In the genomic region with DNA sequence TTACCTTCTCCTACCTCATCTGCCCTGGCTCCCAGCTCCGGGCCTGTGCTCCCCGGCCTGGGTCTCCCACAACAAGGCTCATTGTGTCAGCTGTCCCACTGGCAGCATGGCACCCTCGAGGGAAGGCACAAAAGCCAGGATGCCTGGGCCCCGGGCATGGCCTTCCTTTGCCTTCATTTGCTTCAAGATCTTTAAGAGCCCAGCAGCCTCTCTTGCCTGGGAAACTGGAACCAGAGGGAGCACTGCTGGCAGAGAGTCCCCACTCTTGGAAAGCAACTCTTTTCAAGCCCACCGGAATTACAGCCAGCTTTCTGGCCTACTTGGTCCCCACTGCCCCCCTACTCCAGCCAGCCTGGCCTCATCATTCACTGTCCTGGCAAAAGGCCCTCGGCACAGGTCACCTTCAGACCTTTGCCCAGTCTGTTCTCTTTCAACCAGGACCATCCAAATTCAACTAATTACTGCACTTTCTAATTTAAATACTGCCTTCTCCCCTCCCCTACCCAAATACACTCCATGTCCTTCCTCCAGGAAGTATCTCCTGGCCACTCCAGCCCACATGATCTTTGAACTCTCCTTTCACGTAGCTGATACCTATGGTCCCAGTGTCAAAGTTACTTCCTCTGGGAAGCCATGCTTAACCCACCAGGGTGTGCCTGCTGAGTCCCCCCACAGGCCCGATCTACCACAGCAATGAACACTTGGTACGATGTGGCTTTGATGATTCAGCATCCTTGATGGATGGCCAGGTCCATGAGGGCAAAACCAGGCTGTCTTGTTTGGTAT, we compare ENCODE assay signal across 2 cellular contexts.
TF ChIP-seq lines count a peak whose summit lies in the region.

No MANE protein-coding gene starts in this region.

TF ChIP-seq in GM23338, 12 proteins besides CTCF, POLR2A, EP300 and RAD21:
- TF ChIP-seq EZH2 (IDR thresholded peaks at IDR 0.05; ENCODE audit: low read depth, unreplicated experiment) (no peak), POLR2AphosphoS5 (IDR thresholded peaks at IDR 0.05; ENCODE audit: low read depth) (no peak), JUNB (IDR thresholded peaks at IDR 0.05; ENCODE audit: unreplicated experiment) (no peak), EZH2phosphoT487 (IDR thresholded peaks at IDR 0.05; ENCODE audit: unreplicated experiment) (no peak), ZNF114 (CRISPR knock-in tag; IDR thresholded peaks at IDR 0.05) (no peak), ZNF331 (CRISPR knock-in tag; IDR thresholded peaks at IDR 0.05; ENCODE audit: low read depth) (no peak), NANOG (IDR thresholded peaks at IDR 0.05; ENCODE audit: borderline replicate concordance) (no peak), STAT1 (IDR thresholded peaks at IDR 0.05; ENCODE audit: unreplicated experiment) (no peak), CREB1 (CRISPR knock-in tag; IDR thresholded peaks at IDR 0.05; ENCODE audit: low read depth) (no peak)
- TF ChIP-seq, protein P1, sequence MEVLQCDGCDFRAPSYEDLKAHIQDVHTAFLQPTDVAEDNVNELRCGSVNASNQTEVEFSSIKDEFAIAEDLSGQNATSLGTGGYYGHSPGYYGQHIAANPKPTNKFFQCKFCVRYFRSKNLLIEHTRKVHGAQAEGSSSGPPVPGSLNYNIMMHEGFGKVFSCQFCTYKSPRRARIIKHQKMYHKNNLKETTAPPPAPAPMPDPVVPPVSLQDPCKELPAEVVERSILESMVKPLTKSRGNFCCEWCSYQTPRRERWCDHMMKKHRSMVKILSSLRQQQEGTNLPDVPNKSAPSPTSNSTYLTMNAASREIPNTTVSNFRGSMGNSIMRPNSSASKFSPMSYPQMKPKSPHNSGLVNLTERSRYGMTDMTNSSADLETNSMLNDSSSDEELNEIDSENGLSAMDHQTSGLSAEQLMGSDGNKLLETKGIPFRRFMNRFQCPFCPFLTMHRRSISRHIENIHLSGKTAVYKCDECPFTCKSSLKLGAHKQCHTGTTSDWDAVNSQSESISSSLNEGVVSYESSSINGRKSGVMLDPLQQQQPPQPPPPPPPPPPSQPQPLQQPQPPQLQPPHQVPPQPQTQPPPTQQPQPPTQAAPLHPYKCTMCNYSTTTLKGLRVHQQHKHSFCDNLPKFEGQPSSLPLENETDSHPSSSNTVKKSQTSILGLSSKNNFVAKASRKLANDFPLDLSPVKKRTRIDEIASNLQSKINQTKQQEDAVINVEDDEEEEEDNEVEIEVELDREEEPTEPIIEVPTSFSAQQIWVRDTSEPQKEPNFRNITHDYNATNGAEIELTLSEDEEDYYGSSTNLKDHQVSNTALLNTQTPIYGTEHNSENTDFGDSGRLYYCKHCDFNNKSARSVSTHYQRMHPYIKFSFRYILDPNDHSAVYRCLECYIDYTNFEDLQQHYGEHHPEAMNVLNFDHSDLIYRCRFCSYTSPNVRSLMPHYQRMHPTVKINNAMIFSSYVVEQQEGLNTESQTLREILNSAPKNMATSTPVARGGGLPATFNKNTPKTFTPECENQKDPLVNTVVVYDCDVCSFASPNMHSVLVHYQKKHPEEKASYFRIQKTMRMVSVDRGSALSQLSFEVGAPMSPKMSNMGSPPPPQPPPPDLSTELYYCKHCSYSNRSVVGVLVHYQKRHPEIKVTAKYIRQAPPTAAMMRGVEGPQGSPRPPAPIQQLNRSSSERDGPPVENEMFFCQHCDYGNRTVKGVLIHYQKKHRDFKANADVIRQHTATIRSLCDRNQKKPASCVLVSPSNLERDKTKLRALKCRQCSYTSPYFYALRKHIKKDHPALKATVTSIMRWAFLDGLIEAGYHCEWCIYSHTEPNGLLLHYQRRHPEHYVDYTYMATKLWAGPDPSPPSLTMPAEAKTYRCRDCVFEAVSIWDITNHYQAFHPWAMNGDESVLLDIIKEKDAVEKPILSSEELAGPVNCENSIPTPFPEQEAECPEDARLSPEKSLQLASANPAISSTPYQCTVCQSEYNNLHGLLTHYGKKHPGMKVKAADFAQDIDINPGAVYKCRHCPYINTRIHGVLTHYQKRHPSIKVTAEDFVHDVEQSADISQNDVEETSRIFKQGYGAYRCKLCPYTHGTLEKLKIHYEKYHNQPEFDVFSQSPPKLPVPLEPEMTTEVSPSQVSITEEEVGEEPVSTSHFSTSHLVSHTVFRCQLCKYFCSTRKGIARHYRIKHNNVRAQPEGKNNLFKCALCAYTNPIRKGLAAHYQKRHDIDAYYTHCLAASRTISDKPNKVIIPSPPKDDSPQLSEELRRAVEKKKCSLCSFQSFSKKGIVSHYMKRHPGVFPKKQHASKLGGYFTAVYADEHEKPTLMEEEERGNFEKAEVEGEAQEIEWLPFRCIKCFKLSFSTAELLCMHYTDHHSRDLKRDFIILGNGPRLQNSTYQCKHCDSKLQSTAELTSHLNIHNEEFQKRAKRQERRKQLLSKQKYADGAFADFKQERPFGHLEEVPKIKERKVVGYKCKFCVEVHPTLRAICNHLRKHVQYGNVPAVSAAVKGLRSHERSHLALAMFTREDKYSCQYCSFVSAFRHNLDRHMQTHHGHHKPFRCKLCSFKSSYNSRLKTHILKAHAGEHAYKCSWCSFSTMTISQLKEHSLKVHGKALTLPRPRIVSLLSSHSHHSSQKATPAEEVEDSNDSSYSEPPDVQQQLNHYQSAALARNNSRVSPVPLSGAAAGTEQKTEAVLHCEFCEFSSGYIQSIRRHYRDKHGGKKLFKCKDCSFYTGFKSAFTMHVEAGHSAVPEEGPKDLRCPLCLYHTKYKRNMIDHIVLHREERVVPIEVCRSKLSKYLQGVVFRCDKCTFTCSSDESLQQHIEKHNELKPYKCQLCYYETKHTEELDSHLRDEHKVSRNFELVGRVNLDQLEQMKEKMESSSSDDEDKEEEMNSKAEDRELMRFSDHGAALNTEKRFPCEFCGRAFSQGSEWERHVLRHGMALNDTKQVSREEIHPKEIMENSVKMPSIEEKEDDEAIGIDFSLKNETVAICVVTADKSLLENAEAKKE (CRISPR knock-in tag; IDR thresholded peaks at IDR 0.05), result no peak
- TF ChIP-seq, protein P2, sequence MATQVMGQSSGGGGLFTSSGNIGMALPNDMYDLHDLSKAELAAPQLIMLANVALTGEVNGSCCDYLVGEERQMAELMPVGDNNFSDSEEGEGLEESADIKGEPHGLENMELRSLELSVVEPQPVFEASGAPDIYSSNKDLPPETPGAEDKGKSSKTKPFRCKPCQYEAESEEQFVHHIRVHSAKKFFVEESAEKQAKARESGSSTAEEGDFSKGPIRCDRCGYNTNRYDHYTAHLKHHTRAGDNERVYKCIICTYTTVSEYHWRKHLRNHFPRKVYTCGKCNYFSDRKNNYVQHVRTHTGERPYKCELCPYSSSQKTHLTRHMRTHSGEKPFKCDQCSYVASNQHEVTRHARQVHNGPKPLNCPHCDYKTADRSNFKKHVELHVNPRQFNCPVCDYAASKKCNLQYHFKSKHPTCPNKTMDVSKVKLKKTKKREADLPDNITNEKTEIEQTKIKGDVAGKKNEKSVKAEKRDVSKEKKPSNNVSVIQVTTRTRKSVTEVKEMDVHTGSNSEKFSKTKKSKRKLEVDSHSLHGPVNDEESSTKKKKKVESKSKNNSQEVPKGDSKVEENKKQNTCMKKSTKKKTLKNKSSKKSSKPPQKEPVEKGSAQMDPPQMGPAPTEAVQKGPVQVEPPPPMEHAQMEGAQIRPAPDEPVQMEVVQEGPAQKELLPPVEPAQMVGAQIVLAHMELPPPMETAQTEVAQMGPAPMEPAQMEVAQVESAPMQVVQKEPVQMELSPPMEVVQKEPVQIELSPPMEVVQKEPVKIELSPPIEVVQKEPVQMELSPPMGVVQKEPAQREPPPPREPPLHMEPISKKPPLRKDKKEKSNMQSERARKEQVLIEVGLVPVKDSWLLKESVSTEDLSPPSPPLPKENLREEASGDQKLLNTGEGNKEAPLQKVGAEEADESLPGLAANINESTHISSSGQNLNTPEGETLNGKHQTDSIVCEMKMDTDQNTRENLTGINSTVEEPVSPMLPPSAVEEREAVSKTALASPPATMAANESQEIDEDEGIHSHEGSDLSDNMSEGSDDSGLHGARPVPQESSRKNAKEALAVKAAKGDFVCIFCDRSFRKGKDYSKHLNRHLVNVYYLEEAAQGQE (IDR thresholded peaks at IDR 0.05; ENCODE audit: unreplicated experiment), result no peak

TF ChIP-seq in GM12891, 5 proteins besides CTCF, POLR2A, EP300 and RAD21:
- TF ChIP-seq POU2F2 (IDR thresholded peaks at IDR 0.05; ENCODE audit: low read depth, low read length), result no peak
- TF ChIP-seq SPI1 (IDR thresholded peaks at IDR 0.05; ENCODE audit: low read depth, low read length), result no peak
- TF ChIP-seq POLR2AphosphoS5 (IDR thresholded peaks at IDR 0.05; ENCODE audit: low read depth, low read length), result no peak
- no peak for TF ChIP-seq TAF1 (IDR thresholded peaks at IDR 0.05; ENCODE audit: low read depth, low read length)
- no peak for TF ChIP-seq PAX5 (IDR thresholded peaks at IDR 0.05; ENCODE audit: insufficient read depth, low read length, severe bottlenecking)
